Comparison of ENCODE assay signal across 17 cellular contexts in genomic region chr4:146243883-146244277, GRCh38. TPM values are rescaled to one million over a fixed set of nuclear protein-coding genes. Genes with fewer than 3 reads are reported as not detected.
DNase-seq lines count a peak whose midpoint lies in the region; ATAC-seq, FAIRE-seq and TF ChIP-seq lines count a peak whose summit lies in the region.
"Had no signal": no experiment of that assay in that cellular context is flagged by ENCODE, and none has a peak within 500 bp of the region (broad histone marks: within the 10 kb centered on the region; RNA-seq: fewer than 3 reads in every experiment).

No MANE protein-coding gene starts in this region.

- H3K4me1 ChIP-seq in mammary epithelial cell (ENCODE audit: insufficient read depth, low read length) = peaks cover 25% of the 10 kb centered on the region
- no peaks in the 10 kb centered on the region for H3K4me1 ChIP-seq in breast epithelium
- H3K4me1 ChIP-seq in H1 (replicated peaks in 1 of 4; ENCODE audit: control insufficient read depth in 3 of 4, insufficient read depth in 4 of 4, low read length in 3 of 4) = peaks cover 0 to 3% (median 0%) of the 10 kb centered on the region in 4 experiments; a peak in 1 of 7 replicates
- H3K4me1 ChIP-seq in ovary (ENCODE audit: insufficient read depth) = peaks cover 13% of the 10 kb centered on the region

- H3K14ac ChIP-seq in H1 (ENCODE audit: insufficient read length) = no peak overlapping the region

- H3K56ac ChIP-seq in H1 (replicated peaks; ENCODE audit: insufficient read length, low read depth, low read length) = no peak overlapping the region

- H4K8ac ChIP-seq in H1 (ENCODE audit: extremely low read depth, insufficient read depth, low read length) = peak overlapping the region; percentile 32; the same call in 1 of the 2 replicates

- peak overlapping the region; percentile 41 to 66 for H3K4me3 Mint-ChIP-seq in stimulated activated naive B cell treated with anti-CD40 and anti-IgM and Interleukin-4, amounts not matched to agents 10 μg/mL and 1 μg/mL and 100 μg/mL, for 72 hours
- H3K4me3 Mint-ChIP-seq: type B pancreatic cell had no signal

- BruUV-seq in mammary epithelial cell (replicated peaks; lab: Mats Ljungman, UMichigan) = no TSS peak

- no peak overlapping the region for H2AK5ac ChIP-seq in H1 (ENCODE audit: low read depth, low read length)

- POLR2A ChIA-PET in H1 (lab: Charles Lee; ENCODE audit: partially characterized antibody) = no interaction called here

- H4K91ac ChIP-seq in H1 (replicated peaks; ENCODE audit: insufficient read length, low read length) = no peak overlapping the region

- H3K27me3 ChIP-seq in mammary epithelial cell (ENCODE audit: insufficient read depth, low read length) = no peaks in the 10 kb centered on the region
- H3K27me3 ChIP-seq in breast epithelium = no peaks in the 10 kb centered on the region
- no peaks in the 10 kb centered on the region for H3K27me3 ChIP-seq in SU-DHL-6 (ENCODE audit: low read length)
- H3K27me3 ChIP-seq in H1 (replicated peaks in 1 of 4; ENCODE audit: control insufficient read depth in 3 of 4, extremely low read depth in 1 of 4, insufficient read depth in 3 of 4, low read length in 3 of 4) = no peaks in the 10 kb centered on the region
- H3K27me3 ChIP-seq in ovary = no peaks in the 10 kb centered on the region
- H3K27me3 ChIP-seq: sigmoid colon had no signal

- no peaks in the 10 kb centered on the region for H3F3A ChIP-seq in SU-DHL-6 (ENCODE audit: insufficient read depth)

- no peak overlapping the region for H4K5ac ChIP-seq in H1 (ENCODE audit: insufficient read length, low read depth, low read length)

- no peak for FAIRE-seq in H1 (lab: Jason Lieb, UNC)
- FAIRE-seq: keratinocyte had no signal

- no peak overlapping the region for H3K27ac Mint-ChIP-seq in stimulated activated naive B cell treated with anti-CD40 and anti-IgM and Interleukin-4, amounts not matched to agents 10 μg/mL and 1 μg/mL and 100 μg/mL, for 72 hours
- H3K27ac Mint-ChIP-seq: type B pancreatic cell had no signal

- H4K20me1 ChIP-seq in mammary epithelial cell (ENCODE audit: insufficient read depth, low read length) (no peaks in the 10 kb centered on the region), SU-DHL-6 (ENCODE audit: low read depth, low read length) (no peaks in the 10 kb centered on the region), H1 (replicated peaks in 1 of 2; ENCODE audit: control insufficient read depth in 1 of 2, insufficient read depth in 2 of 2, low read length in 2 of 2) (no peaks in the 10 kb centered on the region)

- H3K4me3 ChIP-seq in mammary epithelial cell (replicated peaks in 1 of 3; ENCODE audit: insufficient read depth in 1 of 3, low read depth in 2 of 3, low read length in 3 of 3) (no peak overlapping the region), breast epithelium (no peak overlapping the region), SU-DHL-6 (ENCODE audit: insufficient read depth, low read length, poor library complexity, severe bottlenecking) (no peak overlapping the region), H1 (ENCODE audit: extremely low read depth in 1 of 4, insufficient read depth in 2 of 4, low read depth in 3 of 4, low read length in 4 of 4) (no peak overlapping the region; a peak in 1 of 8 replicates), ovary (no peak overlapping the region)
- H3K4me3 ChIP-seq: sigmoid colon had no signal

- H3K36me3 ChIP-seq in mammary epithelial cell (ENCODE audit: insufficient read depth, low read length) (no peaks in the 10 kb centered on the region), breast epithelium (no peaks in the 10 kb centered on the region), SU-DHL-6 (ENCODE audit: low read length) (no peaks in the 10 kb centered on the region), H1 (ENCODE audit: control insufficient read depth in 2 of 4, insufficient read depth in 4 of 4, low read length in 3 of 4) (no peaks in the 10 kb centered on the region), ovary (no peaks in the 10 kb centered on the region)
- H3K36me3 ChIP-seq: sigmoid colon had no signal

- no peak overlapping the region for H3K27ac ChIP-seq in mammary epithelial cell (ENCODE audit: insufficient read depth, low read depth, low read length)
- H3K27ac ChIP-seq in breast epithelium = no peak overlapping the region
- H3K27ac ChIP-seq in SU-DHL-6 (ENCODE audit: low read depth, low read length) = no peak overlapping the region
- no peak overlapping the region for H3K27ac ChIP-seq in H1 (ENCODE audit: low read depth, low read length)
- no peak overlapping the region for H3K27ac ChIP-seq in ovary
- H3K27ac ChIP-seq: sigmoid colon had no signal

- no peak overlapping the region for H3K23ac ChIP-seq in H1 (ENCODE audit: insufficient read length)

- peaks cover 7 to 12% of the 10 kb centered on the region in 2 donors for H3K27me3 Mint-ChIP-seq in stimulated activated naive B cell treated with anti-CD40 and anti-IgM and Interleukin-4, amounts not matched to agents 10 μg/mL and 1 μg/mL and 100 μg/mL, for 72 hours

- no peaks in the 10 kb centered on the region for H3K23me2 ChIP-seq in H1 (ENCODE audit: low read depth, low read length)

- no peaks in the 10 kb centered on the region for H3K79me2 ChIP-seq in mammary epithelial cell (ENCODE audit: insufficient read depth, low read length)
- no peaks in the 10 kb centered on the region for H3K79me2 ChIP-seq in SU-DHL-6 (ENCODE audit: insufficient read depth, low read length)
- no peaks in the 10 kb centered on the region for H3K79me2 ChIP-seq in H1 (ENCODE audit: control insufficient read depth in 1 of 2, insufficient read depth in 2 of 2, low read length in 2 of 2)
- H3K79me2 ChIP-seq: parathyroid adenoma had no signal

- H2BK15ac ChIP-seq in H1 (ENCODE audit: low read length) = no peak overlapping the region

- intact Hi-C loops in mammary epithelial cell (cut with micrococcal nuclease) (no loop called here), breast epithelium (cut with DNase I; ENCODE audit: low total_unique reads) (no loop called here), ovary (cut with DNase I) (no loop called here)

- no peak overlapping the region for H3K18ac ChIP-seq in H1 (ENCODE audit: extremely low read depth, low read length)

- no peak overlapping the region for H3K4ac ChIP-seq in H1 (replicated peaks; ENCODE audit: insufficient read length, low read depth, low read length)

- H3K9me3 ChIP-seq in mammary epithelial cell (replicated peaks; ENCODE audit: insufficient read depth, low read length) (no peaks in the 10 kb centered on the region), breast epithelium (no peaks in the 10 kb centered on the region), SU-DHL-6 (ENCODE audit: insufficient read depth, low read length) (no peaks in the 10 kb centered on the region), H1 (ENCODE audit: insufficient read depth in 2 of 2, low read depth in 1 of 2, low read length in 1 of 2) (no peaks in the 10 kb centered on the region), ovary (no peaks in the 10 kb centered on the region)
- H3K9me3 ChIP-seq: sigmoid colon had no signal

- in situ Hi-C loops in mammary epithelial cell (cut with MboI; ENCODE audit: low sequenced_read_pairs in 2 of 2) = no loop called here

- TF ChIP-seq CTCF in mammary epithelial cell (conservative IDR thresholded peaks at IDR 0.05 in 1 of 2, IDR thresholded peaks at IDR 0.05 in 1 of 2; ENCODE audit: extremely low read depth in 1 of 2, insufficient read depth in 1 of 2, low read depth in 1 of 2, low read length in 2 of 2) (no peak), breast epithelium (IDR thresholded peaks at IDR 0.05) (no peak), SU-DHL-6 (IDR thresholded peaks at IDR 0.05; ENCODE audit: insufficient read depth, low read length, poor library complexity, severe bottlenecking) (no peak), H1 (IDR thresholded peaks at IDR 0.05; ENCODE audit: control extremely low read depth in 1 of 3, insufficient read depth in 1 of 3, low read depth in 1 of 3, low read length in 3 of 3) (no peak), ovary (IDR thresholded peaks at IDR 0.05) (no peak)

- peaks cover 18 to 30% of the 10 kb centered on the region in 2 donors for H3K4me1 Mint-ChIP-seq in stimulated activated naive B cell treated with anti-CD40 and anti-IgM and Interleukin-4, amounts not matched to agents 10 μg/mL and 1 μg/mL and 100 μg/mL, for 72 hours

- H2AFZ ChIP-seq in mammary epithelial cell (ENCODE audit: low read depth, low read length) (peak overlapping the region; percentile 22), SU-DHL-6 (ENCODE audit: low read depth, low read length, severe bottlenecking) (peak overlapping the region; percentile 4), H1 (ENCODE audit: low read length) (peak overlapping the region; percentile 70; the same call in 1 of the 2 replicates)
- H2AFZ ChIP-seq: parathyroid adenoma had no signal

- TF ChIP-seq POLR2A in breast epithelium (IDR thresholded peaks at IDR 0.05) (no peak), H1 (IDR thresholded peaks at IDR 0.05; ENCODE audit: control extremely low read depth in 1 of 2, low read depth in 2 of 2, low read length in 2 of 2) (no peak), ovary (IDR thresholded peaks at IDR 0.05) (no peak)

- CTCF ChIA-PET in mammary epithelial cell (lab: Charles Lee; ENCODE audit: low non-redundant PET) (interaction anchor here (1.1 kb wide), 1 partner anchor 95 kb away, joined by 4 read pairs; no protein-coding TSS in a partner anchor), H1 (lab: Charles Lee; ENCODE audit: partially characterized antibody) (interaction anchor here (0.6 to 2.8 kb wide), 23 partner anchors 8 to 856 kb away, joined by 3 to 22 read pairs (median 3); no protein-coding TSS in a partner anchor)

- H2BK20ac ChIP-seq in H1 (ENCODE audit: low read length) = no peak overlapping the region

- DNase-seq in mammary epithelial cell = no peak
- no peak for DNase-seq in breast epithelium (ENCODE audit: low spot score in 2 of 2)
- no peak for DNase-seq in H1 (ENCODE audit: low read depth in 1 of 2, low spot score in 2 of 2)
- DNase-seq in stimulated activated naive B cell treated with anti-CD40 and anti-IgM and Interleukin-4, amounts not matched to agents 10 μg/mL and 1 μg/mL and 100 μg/mL, for 72 hours = no peak
- DNase-seq in NCI-H1417 (lab: John Stamatoyannopoulos, UW) = no peak
- no peak for DNase-seq in ovary
- DNase-seq: foreskin melanocyte, GOT3, mesenchymal stem cell, MM.1S, NCI-H526 treated with DMSO at 0.1 percent for 48 hours, sigmoid colon had no signal

- no peak overlapping the region for H3K9ac ChIP-seq in mammary epithelial cell (ENCODE audit: insufficient read depth, low read length)
- no peak overlapping the region for H3K9ac ChIP-seq in SU-DHL-6 (ENCODE audit: low read length)
- no peak overlapping the region for H3K9ac ChIP-seq in H1 (replicated peaks in 1 of 4; ENCODE audit: extremely low read depth in 1 of 4, low read depth in 3 of 4, low read length in 3 of 4)
- H3K9ac ChIP-seq: parathyroid adenoma had no signal

- 85% methylated on average over 16 of the region's 17 CpGs for WGBS in mammary epithelial cell (ENCODE audit: low coverage, missing lambda C conversion rate)
- 87% methylated on average over 17 of the region's 17 CpGs; no CpG with 5 or more reads in 1 of the 2 experiments for WGBS in H1 (ENCODE audit: extremely low coverage in 1 of 2, insufficient coverage in 1 of 2, insufficient read length in 1 of 2, insufficient replicate concordance in 2 of 2, low coverage in 1 of 2, low lambda C conversion rate in 2 of 2, missing lambda C conversion rate in 1 of 2), 2 experiments
- 91 to 97% (median 94%) methylated on average over 17 of the region's 17 CpGs for WGBS in ovary, 3 donors

- dilution Hi-C loops in mammary epithelial cell (cut with HindIII; ENCODE audit: low sequenced_read_pairs) = no loop called here

- H3K36me3 Mint-ChIP-seq in stimulated activated naive B cell treated with anti-CD40 and anti-IgM and Interleukin-4, amounts not matched to agents 10 μg/mL and 1 μg/mL and 100 μg/mL, for 72 hours = no peaks in the 10 kb centered on the region
- H3K36me3 Mint-ChIP-seq: type B pancreatic cell had no signal

- no peak for TF ChIP-seq RAD21 in H1 (IDR thresholded peaks at IDR 0.05 in 1 of 2, conservative IDR thresholded peaks at IDR 0.05 in 1 of 2; ENCODE audit: low read depth in 2 of 2, low read length in 2 of 2)

- no peak for TF ChIP-seq EP300 in H1 (IDR thresholded peaks at IDR 0.05; ENCODE audit: borderline replicate concordance in 1 of 2, low read depth in 2 of 2, low read length in 2 of 2)
- TF ChIP-seq EP300 in ovary (IDR thresholded peaks at IDR 0.05) = no peak

- no peak overlapping the region for H2BK12ac ChIP-seq in H1 (ENCODE audit: low read depth, low read length)

- no peak overlapping the region for H2BK5ac ChIP-seq in H1 (ENCODE audit: low read depth, low read length)

- H2BK120ac ChIP-seq in H1 (replicated peaks; ENCODE audit: low read depth, low read length) = no peak overlapping the region

- no peaks in the 10 kb centered on the region for H3K9me2 ChIP-seq in SU-DHL-6 (replicated peaks; ENCODE audit: insufficient read depth, low read length)

- H3K4me2 ChIP-seq in mammary epithelial cell (ENCODE audit: insufficient read depth, low read depth, low read length) (no peak overlapping the region), SU-DHL-6 (ENCODE audit: low read depth, low read length, poor library complexity, severe bottlenecking) (peak overlapping the region; percentile 11), H1 (ENCODE audit: insufficient read depth in 1 of 2, low read depth in 2 of 2, low read length in 2 of 2) (peak overlapping the region in 1 of 2 experiments; percentile 23; a peak in 3 of 4 replicates)

- ATAC-seq in stimulated activated naive B cell treated with anti-CD40 and anti-IgM and Interleukin-4, amounts not matched to agents 10 μg/mL and 1 μg/mL and 100 μg/mL, for 72 hours (replicated peaks) = no peak
- no peak for ATAC-seq in HG03457 (IDR thresholded peaks at IDR 0.05; ENCODE audit: unreplicated experiment)

- H3K9me3 Mint-ChIP-seq in stimulated activated naive B cell treated with anti-CD40 and anti-IgM and Interleukin-4, amounts not matched to agents 10 μg/mL and 1 μg/mL and 100 μg/mL, for 72 hours = no peaks in the 10 kb centered on the region

- no peaks in the 10 kb centered on the region for H3K79me1 ChIP-seq in H1 (ENCODE audit: low read depth, low read length)

RNA-seq across cellular contexts. Expression of gene REELD1, which starts 29.5 kb away (rescaled TPM):
- total RNA-seq in mammary epithelial cell = not detected
- not detected for polyA plus RNA-seq in mammary epithelial cell
- polyA minus RNA-seq in mammary epithelial cell = not detected
- total RNA-seq in breast epithelium = 1 to 10 TPM in 1 of 3 donors, under 1 TPM in 2; 0.73 to 1.3 (median 0.98) TPM
- total RNA-seq in H1 (2021; fragmentation: NEBNext Ultra II Directional; extraction: Animal tissue kit (Norgen Biotek cat#: 25700)) = not detected in 2 replicates
- polyA plus RNA-seq in H1 (2011; rRNA removed) = 0.03 TPM in 2 replicates
- polyA plus RNA-seq in H1 (2011; cell fraction: cytosol; rRNA removed) = not detected
- polyA plus RNA-seq in H1 (2011; cell fraction: nucleus; rRNA removed) = 0.58 TPM
- not detected in 4 replicates for polyA plus RNA-seq in H1 (2012, experiment 1 of 2)
- polyA plus RNA-seq in H1 (2012, experiment 2 of 2) = not detected
- not detected for polyA plus RNA-seq in H1 (2013, experiment 1 of 2)
- polyA plus RNA-seq in H1 (2013, experiment 2 of 2) = not detected
- polyA minus RNA-seq in H1 (2011; rRNA and poly(A)+ RNA removed) = 0.19 TPM in 1 of 2 replicates, not detected in the other
- polyA minus RNA-seq in H1 (2011; cell fraction: cytosol; rRNA and poly(A)+ RNA removed) = not detected
- not detected for polyA minus RNA-seq in H1 (2011; cell fraction: nucleus; rRNA and poly(A)+ RNA removed)
- total RNA-seq in ovary = under 1 TPM in 4 of 7 donors, not detected in 3; 0.15 to 0.95 (median 0.38) TPM
- not detected for polyA plus RNA-seq in ovary
- polyA plus RNA-seq: keratinocyte had no signal

Comparison
In these comparisons a context has a peak if more than half of its experiments do, and no peak if none do; other contexts are left out.
1. H2AFZ ChIP-seq: peak in every context shown above with its lines; median percentile 70 in H1; 22 in mammary epithelial cell; 4 in SU-DHL-6.